ENCODE assay signal across 15 cellular contexts in genomic region chr2:116499389-116499788, GRCh38.
DNase-seq lines count a peak whose midpoint lies in the region; TF ChIP-seq lines count a peak whose summit lies in the region.
"Had no signal": no experiment of that assay in that cellular context is flagged by ENCODE, and none has a peak within 500 bp of the region (broad histone marks: within the 10 kb centered on the region; RNA-seq: fewer than 3 reads in every experiment).

No MANE protein-coding gene starts in this region.

- TF ChIP-seq CTCF in mesothelial cell of epicardium (IDR thresholded peaks at IDR 0.05; ENCODE audit: unreplicated experiment): no peak

- no peak overlapping the region for H3K4me3 Mint-ChIP-seq in mesothelial cell of epicardium
- H3K4me3 Mint-ChIP-seq in activated T-helper 2 cell treated with anti-CD3 and anti-CD28 coated beads, Interferon-gamma antibody, Interleukin-2, Interleukin-4, amounts not matched to agents 10 μg/mL and 5 μg/mL and 100 μg/mL, durations not matched to agents 14 hours and 24 hours and 36 hours (ENCODE audit: low read depth): no peak overlapping the region
- H3K4me3 Mint-ChIP-seq: B cell, T-helper 17 cell had no signal

- H3K27ac Mint-ChIP-seq in mesothelial cell of epicardium: no peak overlapping the region
- no peak overlapping the region for H3K27ac Mint-ChIP-seq in activated T-helper 2 cell treated with anti-CD3 and anti-CD28 coated beads, Interferon-gamma antibody, Interleukin-2, Interleukin-4, amounts not matched to agents 10 μg/mL and 5 μg/mL and 100 μg/mL, durations not matched to agents 14 hours and 24 hours and 36 hours
- H3K27ac Mint-ChIP-seq: B cell, T-helper 17 cell had no signal

- intact Hi-C loops in activated T-helper 2 cell treated with anti-CD3 and anti-CD28 coated beads, Interferon-gamma antibody, Interleukin-2, Interleukin-4, amounts not matched to agents 10 μg/mL and 5 μg/mL and 100 μg/mL, durations not matched to agents 14 hours and 24 hours and 36 hours (cut with micrococcal nuclease): no loop called here

- H3K9me3 Mint-ChIP-seq in mesothelial cell of epicardium: no peaks in the 10 kb centered on the region
- H3K9me3 Mint-ChIP-seq in activated T-helper 2 cell treated with anti-CD3 and anti-CD28 coated beads, Interferon-gamma antibody, Interleukin-2, Interleukin-4, amounts not matched to agents 10 μg/mL and 5 μg/mL and 100 μg/mL, durations not matched to agents 14 hours and 24 hours and 36 hours: peaks cover 19% of the 10 kb centered on the region

- H3K4me1 Mint-ChIP-seq in mesothelial cell of epicardium: no peaks in the 10 kb centered on the region
- no peaks in the 10 kb centered on the region for H3K4me1 Mint-ChIP-seq in activated T-helper 2 cell treated with anti-CD3 and anti-CD28 coated beads, Interferon-gamma antibody, Interleukin-2, Interleukin-4, amounts not matched to agents 10 μg/mL and 5 μg/mL and 100 μg/mL, durations not matched to agents 14 hours and 24 hours and 36 hours (ENCODE audit: low read depth)
- H3K4me1 Mint-ChIP-seq: B cell, T-helper 17 cell had no signal

- DNase-seq in NCI-H2081 (lab: John Stamatoyannopoulos, UW): peak; percentile 27 to 81
- DNase-seq in NCI-H2081 treated with DMSO at 0.1 percent for 48 hours (lab: John Stamatoyannopoulos, UW): no peak
- DNase-seq in NCI-H128 (lab: John Stamatoyannopoulos, UW; ENCODE audit: unreplicated experiment): peak; percentile 21
- DNase-seq in NCI-H748 (lab: John Stamatoyannopoulos, UW; ENCODE audit: unreplicated experiment): peak; percentile 87
- no peak for DNase-seq in mesothelial cell of epicardium (ENCODE audit: low spot score in 2 of 2, unreplicated experiment in 2 of 2)
- DNase-seq in NK-92 treated with Interleukin-12 subunit alpha and Interleukin-12 subunit beta, amount 100 ng/mL, for 24 hours (lab: John Stamatoyannopoulos, UW): no peak
- DNase-seq in activated T-helper 2 cell treated with anti-CD3 and anti-CD28 coated beads, Interferon-gamma antibody, Interleukin-2, Interleukin-4, amounts not matched to agents 10 μg/mL and 5 μg/mL and 100 μg/mL, durations not matched to agents 14 hours and 24 hours and 36 hours (ENCODE audit: low spot score): no peak
- DNase-seq: Caco-2, KBM-7, NCI-H1436 treated with DMSO at 0.1 percent for 48 hours, NCI-H2107, NCI-H226, SJCRH30, T-helper 17 cell had no signal

- H3K27me3 Mint-ChIP-seq in mesothelial cell of epicardium (ENCODE audit: low read depth): no peaks in the 10 kb centered on the region
- H3K27me3 Mint-ChIP-seq in activated T-helper 2 cell treated with anti-CD3 and anti-CD28 coated beads, Interferon-gamma antibody, Interleukin-2, Interleukin-4, amounts not matched to agents 10 μg/mL and 5 μg/mL and 100 μg/mL, durations not matched to agents 14 hours and 24 hours and 36 hours (ENCODE audit: low read depth): no peaks in the 10 kb centered on the region
- H3K27me3 Mint-ChIP-seq: B cell, T-helper 17 cell had no signal

- H3K36me3 Mint-ChIP-seq in mesothelial cell of epicardium: no peaks in the 10 kb centered on the region
- H3K36me3 Mint-ChIP-seq in activated T-helper 2 cell treated with anti-CD3 and anti-CD28 coated beads, Interferon-gamma antibody, Interleukin-2, Interleukin-4, amounts not matched to agents 10 μg/mL and 5 μg/mL and 100 μg/mL, durations not matched to agents 14 hours and 24 hours and 36 hours (ENCODE audit: low read depth): no peaks in the 10 kb centered on the region

Comparison
In these comparisons a context has a peak if more than half of its experiments do, and no peak if none do; other contexts are left out.
1. DNase-seq: peak in NCI-H2081 (2 of 2), NCI-H128 (single experiment) and NCI-H748 (single experiment); none in NCI-H2081 treated with DMSO at 0.1 percent for 48 hours (single experiment), mesothelial cell of epicardium (0 of 2), NK-92 treated with Interleukin-12 subunit alpha and Interleukin-12 subunit beta, amount 100 ng/mL, for 24 hours (single experiment) and activated T-helper 2 cell treated with anti-CD3 and anti-CD28 coated beads, Interferon-gamma antibody, Interleukin-2, Interleukin-4, amounts not matched to agents 10 μg/mL and 5 μg/mL and 100 μg/mL, durations not matched to agents 14 hours and 24 hours and 36 hours (single experiment).